ENCODE assay signal across 11 cellular contexts in the genomic region with DNA sequence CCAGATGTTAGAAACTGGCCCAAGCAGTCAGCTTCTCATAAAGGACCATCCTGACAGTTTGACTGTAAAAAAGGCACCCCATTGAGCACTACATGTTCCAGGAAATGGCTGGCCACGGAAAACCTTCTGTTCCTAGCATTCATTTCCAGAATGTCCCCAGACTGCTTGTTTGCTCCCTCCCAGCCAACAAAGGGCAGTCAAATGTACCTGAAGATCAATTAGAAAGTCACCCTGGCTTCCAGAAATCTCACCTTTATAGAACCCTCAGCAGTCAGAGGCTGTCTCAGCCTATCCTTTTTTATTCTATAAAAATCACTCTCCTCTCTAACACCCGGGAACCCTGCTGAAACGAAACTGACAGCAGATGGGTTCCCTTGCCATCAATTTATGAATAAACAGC. TPM values are rescaled to one million over a fixed set of nuclear protein-coding genes. Genes with fewer than 3 reads are reported as not detected.
A peak's percentile ranks its signal among the peaks of the same experiment; 100 is the strongest.
DNase-seq lines count a peak whose midpoint lies in the region; ATAC-seq, FAIRE-seq and TF ChIP-seq lines count a peak whose summit lies in the region.
"Had no signal": no experiment of that assay in that cellular context is flagged by ENCODE, and none has a peak within 500 bp of the region (broad histone marks: within the 10 kb centered on the region; RNA-seq: fewer than 3 reads in every experiment).

No MANE protein-coding gene starts in this region.

- no peaks in the 10 kb centered on the region for H3K9me1 ChIP-seq in K562 (ENCODE audit: control insufficient read depth, insufficient read depth, low read length)

- no peaks in the 10 kb centered on the region for H3K79me2 ChIP-seq in K562 (ENCODE audit: control insufficient read depth, insufficient read depth, low read length)

- no peaks in the 10 kb centered on the region for H3K36me3 ChIP-seq in HEK293 (ENCODE audit: control insufficient read depth in 2 of 2, insufficient read depth in 1 of 2, low read length in 2 of 2)
- H3K36me3 ChIP-seq in K562 (ENCODE audit: control insufficient read depth, insufficient read depth, low read length), result no peaks in the 10 kb centered on the region

- H3K27ac Mint-ChIP-seq in nephron progenitor cell, result no peak overlapping the region

- H3K9me3 ChIP-seq in HEK293 (ENCODE audit: control insufficient read depth, insufficient read depth, low read depth, low read length) (no peaks in the 10 kb centered on the region), K562 (replicated peaks; ENCODE audit: control insufficient read depth, insufficient read depth, low read depth, low read length) (no peaks in the 10 kb centered on the region; the same call in 1 of the 2 replicates)

- no peak overlapping the region for H3K4me3 ChIP-seq in HEK293 (ENCODE audit: low read depth, low read length)
- peak overlapping the region; percentile 53 for H3K4me3 ChIP-seq in K562

- WGBS in K562 (ENCODE audit: insufficient coverage, low coverage, missing lambda C conversion rate), result 8% methylated on average over 3 of the region's 3 CpGs

- H3K9ac ChIP-seq in K562 (ENCODE audit: insufficient read depth in 1 of 2, low read depth in 2 of 2, low read length in 2 of 2), result peak overlapping the region in 1 of 2 experiments; percentile 59; a peak in 1 of 4 replicates

- DNase-seq in K562 (ENCODE audit: extremely low read depth in 1 of 4, low spot score in 3 of 4) (no peak), superior temporal gyrus (ENCODE audit: extremely low spot score) (peak; percentile 82), NCI-H1105 (lab: John Stamatoyannopoulos, UW) (no peak), nephron progenitor cell (no peak)
- DNase-seq: NCI-H446 had no signal

- no peak for FAIRE-seq in K562 (lab: Jason Lieb, UNC)
- FAIRE-seq: G401.6, HepG2 had no signal

- H3K27ac ChIP-seq in HEK293 (ENCODE audit: extremely low read depth, low read depth, low read length), result no peak overlapping the region
- H3K27ac ChIP-seq in K562 (ENCODE audit: extremely low read depth, low read depth, low read length), result peak overlapping the region; percentile 70
- H3K27ac ChIP-seq in layer of hippocampus (ENCODE audit: low read depth, low read length), result peak overlapping the region; percentile 98

- TF ChIP-seq CTCF in HEK293 (tag by site-specific recombination; IDR thresholded peaks at IDR 0.05) (no peak), K562 (IDR thresholded peaks at IDR 0.05 in 2 of 3, conservative IDR thresholded peaks at IDR 0.05 in 1 of 3; ENCODE audit: insufficient read depth in 2 of 3, low read depth in 1 of 3, low read length in 3 of 3) (no peak), nephron progenitor cell (IDR thresholded peaks at IDR 0.05) (no peak)

- H3K36me3 Mint-ChIP-seq in nephron progenitor cell (ENCODE audit: low read depth), result no peaks in the 10 kb centered on the region

- no peaks in the 10 kb centered on the region for H3K27me3 ChIP-seq in K562 (ENCODE audit: control insufficient read depth in 2 of 2, insufficient read depth in 2 of 2, low read length in 2 of 2)
- no peaks in the 10 kb centered on the region for H3K27me3 ChIP-seq in layer of hippocampus (ENCODE audit: control insufficient read depth, insufficient read depth, low read length)

- TF ChIP-seq POLR2A in K562 (conservative IDR thresholded peaks at IDR 0.05), result no peak

- peak overlapping the region; percentile 85 for H3K4me2 ChIP-seq in K562 (ENCODE audit: insufficient read depth, low read length)

- CTCF ChIA-PET in HEK293 (lab: Yijun Ruan, JAX), result no interaction called here
- CTCF ChIA-PET in K562 (lab: Yijun Ruan, JAX; ENCODE audit: low intra/inter-chr PET ratio), result no interaction called here

- H3K27me3 Mint-ChIP-seq in nephron progenitor cell (ENCODE audit: low read depth, poor library complexity), result peaks cover 8% of the 10 kb centered on the region
- H3K27me3 Mint-ChIP-seq: central memory CD8-positive, alpha-beta T cell had no signal

- H4K20me1 ChIP-seq in K562 (replicated peaks; ENCODE audit: control insufficient read depth, insufficient read depth, low read length), result no peaks in the 10 kb centered on the region

- H3K9me3 Mint-ChIP-seq in nephron progenitor cell, result no peaks in the 10 kb centered on the region

- no TSS peak for BruUV-seq in K562 (replicated peaks; lab: Mats Ljungman, UMichigan)

- in situ Hi-C loops in K562 (cut with MboI), result no loop called here

- POLR2A ChIA-PET in HEK293 (lab: Yijun Ruan, JAX) (no interaction called here), K562 (lab: Yijun Ruan, JAX) (interaction anchor here (0.7 to 3.3 kb wide), 2 partner anchors 10 to 53 kb away, joined by 4 to 8 read pairs; no protein-coding TSS in a partner anchor)

- no peak for TF ChIP-seq RAD21 in K562 (CRISPR knock-in tag; conservative IDR thresholded peaks at IDR 0.05 in 1 of 2, IDR thresholded peaks at IDR 0.05 in 1 of 2)

- intact Hi-C loops in K562 (cut with micrococcal nuclease), result no loop called here

- ATAC-seq in K562 (no peak), GM19395 (IDR thresholded peaks at IDR 0.05; ENCODE audit: unreplicated experiment) (no peak)
- ATAC-seq: HepG2 had no signal

- H2AFZ ChIP-seq in K562 (ENCODE audit: low read depth, low read length), result peak overlapping the region; percentile 82

- no peak for TF ChIP-seq EP300 in K562 (IDR thresholded peaks at IDR 0.05; ENCODE audit: low read length)

- no peaks in the 10 kb centered on the region; the same call in 1 of the 2 replicates for H3K4me1 ChIP-seq in HEK293 (ENCODE audit: control insufficient read depth, insufficient read depth, low read length)
- H3K4me1 ChIP-seq in K562 (replicated peaks in 1 of 2; ENCODE audit: control insufficient read depth in 2 of 2, insufficient read depth in 2 of 2, low read length in 2 of 2), result peaks cover under 1 to 5% of the 10 kb centered on the region in 2 experiments; a peak in 3 of 5 replicates

- peaks cover 12% of the 10 kb centered on the region for H3K4me1 Mint-ChIP-seq in nephron progenitor cell
- H3K4me1 Mint-ChIP-seq: central memory CD8-positive, alpha-beta T cell had no signal

- H3K4me3 Mint-ChIP-seq in nephron progenitor cell, result no peak overlapping the region
- H3K4me3 Mint-ChIP-seq: central memory CD8-positive, alpha-beta T cell had no signal

TF ChIP-seq in HEK293, 187 proteins besides CTCF, POLR2A, EP300 and RAD21:
- TF ChIP-seq ZNF266 (tag by site-specific recombination; IDR thresholded peaks at IDR 0.05; ENCODE audit: low read depth) (no peak), ZNF335 (tag by site-specific recombination; conservative IDR thresholded peaks at IDR 0.05) (0 out of 2 replicates have a peak, but pooled peaks have one; percentile 15)
TF ChIP-seq in HEK293: peak in this region for 1.

TF ChIP-seq in K562, 482 proteins besides CTCF, POLR2A, EP300 and RAD21 (continues in another document):
- TF ChIP-seq MAFF (IDR thresholded peaks at IDR 0.05; ENCODE audit: low read length) (no peak), ELF2 (CRISPR knock-in tag; IDR thresholded peaks at IDR 0.05) (no peak), HMG20B (CRISPR knock-in tag; IDR thresholded peaks at IDR 0.05) (no peak), ELF1 (tag; IDR thresholded peaks at IDR 0.05) (no peak), ILK (tag; IDR thresholded peaks at IDR 0.05; ENCODE audit: borderline replicate concordance, low read depth) (no peak), NR3C1 (CRISPR knock-in tag; IDR thresholded peaks at IDR 0.05) (no peak), NR1H2 (CRISPR knock-in tag; IDR thresholded peaks at IDR 0.05) (no peak), ZNF707 (CRISPR knock-in tag; conservative IDR thresholded peaks at IDR 0.05) (no peak), ZNF347 (CRISPR knock-in tag; IDR thresholded peaks at IDR 0.05; ENCODE audit: low read depth) (no peak), POLR3G (IDR thresholded peaks at IDR 0.05; ENCODE audit: extremely low read depth, insufficient read length, insufficient replicate concordance) (no peak), RUNX1 (IDR thresholded peaks at IDR 0.05; ENCODE audit: low read depth) (no peak)
- TF ChIP-seq, protein P1, sequence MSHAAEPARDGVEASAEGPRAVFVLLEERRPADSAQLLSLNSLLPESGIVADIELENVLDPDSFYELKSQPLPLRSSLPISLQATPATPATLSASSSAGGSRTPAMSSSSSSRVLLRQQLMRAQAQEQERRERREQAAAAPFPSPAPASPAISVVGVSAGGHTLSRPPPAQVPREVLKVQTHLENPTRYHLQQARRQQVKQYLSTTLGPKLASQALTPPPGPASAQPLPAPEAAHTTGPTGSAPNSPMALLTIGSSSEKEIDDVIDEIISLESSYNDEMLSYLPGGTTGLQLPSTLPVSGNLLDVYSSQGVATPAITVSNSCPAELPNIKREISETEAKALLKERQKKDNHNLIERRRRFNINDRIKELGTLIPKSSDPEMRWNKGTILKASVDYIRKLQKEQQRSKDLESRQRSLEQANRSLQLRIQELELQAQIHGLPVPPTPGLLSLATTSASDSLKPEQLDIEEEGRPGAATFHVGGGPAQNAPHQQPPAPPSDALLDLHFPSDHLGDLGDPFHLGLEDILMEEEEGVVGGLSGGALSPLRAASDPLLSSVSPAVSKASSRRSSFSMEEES (CRISPR knock-in tag; IDR thresholded peaks at IDR 0.05), result no peak
- TF ChIP-seq, protein P2, sequence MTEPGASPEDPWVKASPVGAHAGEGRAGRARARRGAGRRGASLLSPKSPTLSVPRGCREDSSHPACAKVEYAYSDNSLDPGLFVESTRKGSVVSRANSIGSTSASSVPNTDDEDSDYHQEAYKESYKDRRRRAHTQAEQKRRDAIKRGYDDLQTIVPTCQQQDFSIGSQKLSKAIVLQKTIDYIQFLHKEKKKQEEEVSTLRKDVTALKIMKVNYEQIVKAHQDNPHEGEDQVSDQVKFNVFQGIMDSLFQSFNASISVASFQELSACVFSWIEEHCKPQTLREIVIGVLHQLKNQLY (CRISPR knock-in tag; conservative IDR thresholded peaks at IDR 0.05), result no peak

RNA-seq across cellular contexts. Expression of gene SAMMSON, which starts 0.8 kb away (rescaled TPM):
- 3.4 and 12.0 TPM in 2 replicates for total RNA-seq in K562 (2011; cell fraction: chromatin; rRNA removed; ENCODE audit: low replicate concordance)
- 1.8 and 3.3 TPM in 2 replicates for total RNA-seq in K562 (2011; cell fraction: nucleolus; rRNA removed)
- 8.1 and 10.4 TPM in 2 replicates for total RNA-seq in K562 (2011; cell fraction: nucleoplasm; rRNA removed)
- 0.90 and 2.0 TPM in 2 replicates for total RNA-seq in K562 (2014; rRNA removed)
- total RNA-seq in K562 (2014; rRNA removed; fragmentation: Illumina TruSeq; extraction: Trizol), result 4.4 and 4.8 TPM in 2 replicates
- 2.3 and 2.4 TPM in 2 replicates for total RNA-seq in K562 (2015; rRNA removed; fragmentation: Illumina TruSeq; extraction: Trizol)
- 1.3 and 1.8 TPM in 2 replicates for total RNA-seq in K562 (2021)
- polyA plus RNA-seq in K562 (2011; rRNA removed), result 0.65 TPM in 1 of 2 replicates, not detected in the other
- polyA plus RNA-seq in K562 (2011; cell fraction: cytosol; rRNA removed), result 0.12 TPM in 1 of 2 replicates, not detected in the other
- polyA plus RNA-seq in K562 (2011; cell fraction: nucleus; rRNA removed), result 0.27 and 1.1 TPM in 2 replicates
- 0.70 and 1.4 TPM in 2 replicates for polyA plus RNA-seq in K562 (2012)
- 1.7 and 2.0 TPM in 2 replicates for polyA plus RNA-seq in K562 (2014; fragmentation: Illumina TruSeq; extraction: Trizol)
- 1 to 10 TPM; 1.3 to 1.9 TPM for polyA plus RNA-seq in K562 (2014; fragmentation: Nextera tagmentation; extraction: Ambion mirVana)
- polyA plus RNA-seq in K562 (2014; rRNA removed), result 1.9 and 2.2 TPM in 2 replicates
- polyA minus RNA-seq in K562 (2011; rRNA and poly(A)+ RNA removed), result 0.54 and 2.9 TPM in 2 replicates
- 0.86 TPM in 1 of 2 replicates, not detected in the other for polyA minus RNA-seq in K562 (2011; cell fraction: cytosol; rRNA and poly(A)+ RNA removed)
- 1.00 and 3.8 TPM in 2 replicates for polyA minus RNA-seq in K562 (2011; cell fraction: nucleus; rRNA and poly(A)+ RNA removed)
- total RNA-seq: HepG2 had no signal
- polyA plus RNA-seq: HepG2 had no signal
